Comparison of ENCODE assay signal across 8 cellular contexts in genomic region chr12:88111074-88111652, GRCh38. TPM values are rescaled to one million over a fixed set of nuclear protein-coding genes. Genes with fewer than 3 reads are reported as not detected.
DNase-seq lines count a peak whose midpoint lies in the region; ATAC-seq, FAIRE-seq and TF ChIP-seq lines count a peak whose summit lies in the region.

No MANE protein-coding gene starts in this region.

- no peak for TF ChIP-seq POLR2A in stomach (IDR thresholded peaks at IDR 0.05)

- H3K27ac ChIP-seq in RWPE2 (ENCODE audit: poor library complexity, severe bottlenecking) (no peak overlapping the region), stomach (no peak overlapping the region)

- H3K36me3 ChIP-seq in RWPE2 (ENCODE audit: low read depth) (peaks cover 90% of the 10 kb centered on the region), stomach (peaks cover 0 to 56% (median 35%) of the 10 kb centered on the region in 4 donors)

- H3K27me3 Mint-ChIP-seq in activated T-helper 1 cell treated with anti-CD3 and anti-CD28 coated beads, Interleukin-12 subunit alpha, Interleukin-12 subunit beta, Interleukin-2, Interleukin-4 antibody, amounts not matched to agents 30 ng/mL and 10 ng/mL and 1 ng/mL, durations not matched to agents 14 hours and 24 hours and 36 hours (ENCODE audit: insufficient read depth): no peaks in the 10 kb centered on the region

- H3K27me3 ChIP-seq in RWPE2 (ENCODE audit: insufficient read depth, poor library complexity, severe bottlenecking) (no peaks in the 10 kb centered on the region), stomach (no peaks in the 10 kb centered on the region)

- intact Hi-C loops in stomach (cut with DNase I; ENCODE audit: low total_unique reads): no loop called here
- intact Hi-C loops in activated T-helper 1 cell treated with anti-CD3 and anti-CD28 coated beads, Interleukin-12 subunit alpha, Interleukin-12 subunit beta, Interleukin-2, Interleukin-4 antibody, amounts not matched to agents 30 ng/mL and 10 ng/mL and 1 ng/mL, durations not matched to agents 14 hours and 24 hours and 36 hours (cut with micrococcal nuclease): loop anchor here (1.0 to 5.0 kb wide), 3 partner anchors 32 to 881 kb away; partner anchors contain the start of genes CEP290 and TMTC3

- H3K4me3 ChIP-seq in RWPE2 (ENCODE audit: severe bottlenecking) (no peak overlapping the region), stomach (peak overlapping the region in 2 of 4 donors; percentile 20 to 27)

- TF ChIP-seq EP300 in stomach (IDR thresholded peaks at IDR 0.05): no peak

- no peak overlapping the region for H3K4me3 Mint-ChIP-seq in activated T-helper 1 cell treated with anti-CD3 and anti-CD28 coated beads, Interleukin-12 subunit alpha, Interleukin-12 subunit beta, Interleukin-2, Interleukin-4 antibody, amounts not matched to agents 30 ng/mL and 10 ng/mL and 1 ng/mL, durations not matched to agents 14 hours and 24 hours and 36 hours

- ATAC-seq in RWPE2 (ENCODE audit: low read depth): no peak; the same call in 2 of the 3 replicates

- H3K4me1 ChIP-seq in RWPE2 (ENCODE audit: insufficient read depth, poor library complexity, severe bottlenecking): peaks cover 5% of the 10 kb centered on the region
- H3K4me1 ChIP-seq in stomach: peaks cover 0 to 8% (median 2%) of the 10 kb centered on the region in 4 donors

- no peak overlapping the region for H3K27ac Mint-ChIP-seq in activated T-helper 1 cell treated with anti-CD3 and anti-CD28 coated beads, Interleukin-12 subunit alpha, Interleukin-12 subunit beta, Interleukin-2, Interleukin-4 antibody, amounts not matched to agents 30 ng/mL and 10 ng/mL and 1 ng/mL, durations not matched to agents 14 hours and 24 hours and 36 hours

- H3K9me3 ChIP-seq in RWPE2 (ENCODE audit: severe bottlenecking): peaks cover 3% of the 10 kb centered on the region
- no peaks in the 10 kb centered on the region for H3K9me3 ChIP-seq in stomach

- TF ChIP-seq CTCF in RWPE2 (IDR thresholded peaks at IDR 0.05; ENCODE audit: poor library complexity, severe bottlenecking) (peak; percentile 77), stomach (IDR thresholded peaks at IDR 0.05) (peak in 4 of 7 experiments; percentile 24 to 46 (median 34))

- FAIRE-seq in HTR-8/SVneo (lab: Jason Lieb, UNC) (no peak), frontal cortex (lab: Jason Lieb, UNC) (peak; percentile 82)

- H3K4me1 Mint-ChIP-seq in activated T-helper 1 cell treated with anti-CD3 and anti-CD28 coated beads, Interleukin-12 subunit alpha, Interleukin-12 subunit beta, Interleukin-2, Interleukin-4 antibody, amounts not matched to agents 30 ng/mL and 10 ng/mL and 1 ng/mL, durations not matched to agents 14 hours and 24 hours and 36 hours (ENCODE audit: low read depth): no peaks in the 10 kb centered on the region

- H3K9me3 Mint-ChIP-seq in activated T-helper 1 cell treated with anti-CD3 and anti-CD28 coated beads, Interleukin-12 subunit alpha, Interleukin-12 subunit beta, Interleukin-2, Interleukin-4 antibody, amounts not matched to agents 30 ng/mL and 10 ng/mL and 1 ng/mL, durations not matched to agents 14 hours and 24 hours and 36 hours: no peaks in the 10 kb centered on the region

- 5 to 14% (median 9%) methylated on average over 1 of the region's 1 CpG for WGBS in stomach, 5 donors

- H3K36me3 Mint-ChIP-seq in activated T-helper 1 cell treated with anti-CD3 and anti-CD28 coated beads, Interleukin-12 subunit alpha, Interleukin-12 subunit beta, Interleukin-2, Interleukin-4 antibody, amounts not matched to agents 30 ng/mL and 10 ng/mL and 1 ng/mL, durations not matched to agents 14 hours and 24 hours and 36 hours (ENCODE audit: low read depth): peaks cover 9% of the 10 kb centered on the region

- peak; percentile 67 for DNase-seq in EH (ENCODE audit: low read depth)
- DNase-seq in HTR-8/SVneo (ENCODE audit: insufficient read length, low spot score): peak; percentile 40
- DNase-seq in RWPE2 (ENCODE audit: low spot score): no peak
- peak; percentile 1 to 14 for DNase-seq in frontal cortex (ENCODE audit: low spot score in 2 of 2)
- no peak for DNase-seq in stomach
- DNase-seq in activated CD4-positive, alpha-beta T cell treated with anti-CD3 and anti-CD28 coated beads, Interleukin-2, amount 50 U/mL, for 48 hours: no peak
- no peak for DNase-seq in islet precursor cell
- no peak for DNase-seq in activated T-helper 1 cell treated with anti-CD3 and anti-CD28 coated beads, Interleukin-12 subunit alpha, Interleukin-12 subunit beta, Interleukin-2, Interleukin-4 antibody, amounts not matched to agents 30 ng/mL and 10 ng/mL and 1 ng/mL, durations not matched to agents 14 hours and 24 hours and 36 hours (ENCODE audit: low spot score)

RNA-seq across cellular contexts. Expression of gene CEP290, which starts 30.7 kb away (rescaled TPM):
- total RNA-seq in frontal cortex (37.5 TPM), stomach (100 to 1,000 TPM in 1 of 5 donors, 10 to 100 TPM in 4; 23.9 to 109 (median 28.0) TPM)
- 1 to 10 TPM; 2.9 to 3.2 (median 3.2) TPM for polyA plus RNA-seq in stomach
- total RNA-seq in activated T-helper 1 cell treated with anti-CD3 and anti-CD28 coated beads, Interleukin-12 subunit alpha, Interleukin-12 subunit beta, Interleukin-2, Interleukin-4 antibody, amounts not matched to agents 30 ng/mL and 10 ng/mL and 1 ng/mL, durations not matched to agents 14 hours and 24 hours and 36 hours: 15.5 and 17.0 TPM in 2 replicates

RNA-seq across cellular contexts. Expression of gene TMTC3, which starts 30.9 kb away (rescaled TPM):
- 28.1 TPM for total RNA-seq in frontal cortex
- total RNA-seq in stomach: 10 to 100 TPM in 2 of 5 donors, 1 to 10 TPM in 3; 2.9 to 33.6 (median 4.9) TPM
- 1 to 10 TPM; 1.7 to 3.4 (median 1.7) TPM for polyA plus RNA-seq in stomach
- total RNA-seq in activated T-helper 1 cell treated with anti-CD3 and anti-CD28 coated beads, Interleukin-12 subunit alpha, Interleukin-12 subunit beta, Interleukin-2, Interleukin-4 antibody, amounts not matched to agents 30 ng/mL and 10 ng/mL and 1 ng/mL, durations not matched to agents 14 hours and 24 hours and 36 hours: 6.9 and 7.1 TPM in 2 replicates

Comparison
In these comparisons a context has a peak if more than half of its experiments do, and no peak if none do; other contexts are left out.
1. DNase-seq: peak in EH (single experiment), HTR-8/SVneo (single experiment) and frontal cortex (2 of 2); none in RWPE2 (single experiment), stomach (single experiment), activated CD4-positive, alpha-beta T cell treated with anti-CD3 and anti-CD28 coated beads, Interleukin-2, amount 50 U/mL, for 48 hours (0 of 2), islet precursor cell (single experiment) and activated T-helper 1 cell treated with anti-CD3 and anti-CD28 coated beads, Interleukin-12 subunit alpha, Interleukin-12 subunit beta, Interleukin-2, Interleukin-4 antibody, amounts not matched to agents 30 ng/mL and 10 ng/mL and 1 ng/mL, durations not matched to agents 14 hours and 24 hours and 36 hours (single experiment).